14 cellular contexts compared by ENCODE assay signal in genomic region chr2:60759654-60760053, GRCh38. TPM values are rescaled to one million over a fixed set of nuclear protein-coding genes. Genes with fewer than 3 reads are reported as not detected.
DNase-seq lines count a peak whose midpoint lies in the region; ATAC-seq and TF ChIP-seq lines count a peak whose summit lies in the region.
"Had no signal": no experiment of that assay in that cellular context is flagged by ENCODE, and none has a peak within 500 bp of the region (broad histone marks: within the 10 kb centered on the region; RNA-seq: fewer than 3 reads in every experiment).

No MANE protein-coding gene starts in this region.

- peak overlapping the region; percentile 15 for H3K27ac Mint-ChIP-seq in osteocyte (ENCODE audit: unreplicated experiment)
- H3K27ac Mint-ChIP-seq in stimulated activated naive B cell treated with anti-CD40 and anti-IgM and Interleukin-4, amounts not matched to agents 10 μg/mL and 1 μg/mL and 100 μg/mL, for 72 hours = no peak overlapping the region

- H3K9me3 Mint-ChIP-seq in osteocyte (ENCODE audit: unreplicated experiment) = no peaks in the 10 kb centered on the region
- no peaks in the 10 kb centered on the region for H3K9me3 Mint-ChIP-seq in stimulated activated naive B cell treated with anti-CD40 and anti-IgM and Interleukin-4, amounts not matched to agents 10 μg/mL and 1 μg/mL and 100 μg/mL, for 72 hours

- ATAC-seq in stimulated activated naive B cell treated with anti-CD40 and anti-IgM and Interleukin-4, amounts not matched to agents 10 μg/mL and 1 μg/mL and 100 μg/mL, for 72 hours (replicated peaks) = no peak
- ATAC-seq: mucosa of descending colon had no signal

- H3K27me3 Mint-ChIP-seq in osteocyte (ENCODE audit: unreplicated experiment) = no peaks in the 10 kb centered on the region
- H3K27me3 Mint-ChIP-seq in stimulated activated naive B cell treated with anti-CD40 and anti-IgM and Interleukin-4, amounts not matched to agents 10 μg/mL and 1 μg/mL and 100 μg/mL, for 72 hours = no peaks in the 10 kb centered on the region

- no peak overlapping the region for H3K4me3 Mint-ChIP-seq in osteocyte (ENCODE audit: unreplicated experiment)
- no peak overlapping the region for H3K4me3 Mint-ChIP-seq in stimulated activated naive B cell treated with anti-CD40 and anti-IgM and Interleukin-4, amounts not matched to agents 10 μg/mL and 1 μg/mL and 100 μg/mL, for 72 hours

- intact Hi-C loops in cardiac septum (cut with DNase I) = no loop called here

- DNase-seq in NCI-H748 (lab: John Stamatoyannopoulos, UW; ENCODE audit: unreplicated experiment) = peak; percentile 42
- DNase-seq in NCI-H748 treated with DMSO at 0.1 percent for 48 hours (lab: John Stamatoyannopoulos, UW) = no peak
- peak; percentile 45 to 53 for DNase-seq in NCI-H187 (lab: John Stamatoyannopoulos, UW)
- peak; percentile 69 for DNase-seq in NCI-H774 (lab: John Stamatoyannopoulos, UW)
- no peak for DNase-seq in osteocyte (ENCODE audit: extremely low spot score, unreplicated experiment)
- no peak for DNase-seq in GM10248 (ENCODE audit: extremely low spot score)
- DNase-seq in cardiac septum (ENCODE audit: low spot score) = no peak
- no peak for DNase-seq in stimulated activated naive B cell treated with anti-CD40 and anti-IgM and Interleukin-4, amounts not matched to agents 10 μg/mL and 1 μg/mL and 100 μg/mL, for 72 hours
- DNase-seq: activated CD4-positive, alpha-beta T cell treated with anti-CD3 and anti-CD28 coated beads for 48 hours; activated effector memory CD4-positive, alpha-beta T cell treated with anti-CD3 and anti-CD28 coated beads, Interleukin-2, amount 50 U/mL, for 16 hours; HCEC 1CT; mucosa of descending colon; spleen; stimulated activated CD8-positive, alpha-beta memory T cell treated with anti-CD3 and anti-CD28 coated beads, Interleukin-4, amount 100 ng/mL, for 48 hours had no signal

- peaks cover 23% of the 10 kb centered on the region for H3K4me1 Mint-ChIP-seq in osteocyte (ENCODE audit: unreplicated experiment)
- peaks cover 17 to 21% of the 10 kb centered on the region in 2 donors for H3K4me1 Mint-ChIP-seq in stimulated activated naive B cell treated with anti-CD40 and anti-IgM and Interleukin-4, amounts not matched to agents 10 μg/mL and 1 μg/mL and 100 μg/mL, for 72 hours

- CTCF ChIA-PET in GM10248 (lab: Yijun Ruan, JAX) = interaction anchor here (1.2 to 1.4 kb wide), 3 partner anchors 10 to 42 kb away, joined by 3 to 4 read pairs (median 3); no protein-coding TSS in a partner anchor

- POLR2A ChIA-PET in GM10248 (lab: Yijun Ruan, JAX) = no interaction called here

- TF ChIP-seq CTCF in osteocyte (IDR thresholded peaks at IDR 0.05) (no peak), GM10248 (IDR thresholded peaks at IDR 0.05; ENCODE audit: control extremely low read depth, extremely low read depth, low read depth, missing control alignments) (no peak)

- peaks cover 41% of the 10 kb centered on the region for H3K36me3 Mint-ChIP-seq in osteocyte (ENCODE audit: unreplicated experiment)
- H3K36me3 Mint-ChIP-seq in stimulated activated naive B cell treated with anti-CD40 and anti-IgM and Interleukin-4, amounts not matched to agents 10 μg/mL and 1 μg/mL and 100 μg/mL, for 72 hours = peaks cover 18 to 23% of the 10 kb centered on the region in 2 donors

RNA-seq across cellular contexts. Expression of gene PAPOLG, which starts 3.6 kb away (rescaled TPM):
- total RNA-seq in osteocyte = 15.1 and 17.1 TPM in 2 replicates
- total RNA-seq in cardiac septum = 9.7 TPM

Comparison
In these comparisons a context has a peak if more than half of its experiments do, and no peak if none do; other contexts are left out.
1. DNase-seq: peak in NCI-H748 (single experiment), NCI-H187 (2 of 2) and NCI-H774 (single experiment); none in NCI-H748 treated with DMSO at 0.1 percent for 48 hours (single experiment), osteocyte (single experiment), GM10248 (single experiment), cardiac septum (single experiment) and stimulated activated naive B cell treated with anti-CD40 and anti-IgM and Interleukin-4, amounts not matched to agents 10 μg/mL and 1 μg/mL and 100 μg/mL, for 72 hours (single experiment).